Comparison of ENCODE assay signal across 18 cellular contexts in the genomic region with DNA sequence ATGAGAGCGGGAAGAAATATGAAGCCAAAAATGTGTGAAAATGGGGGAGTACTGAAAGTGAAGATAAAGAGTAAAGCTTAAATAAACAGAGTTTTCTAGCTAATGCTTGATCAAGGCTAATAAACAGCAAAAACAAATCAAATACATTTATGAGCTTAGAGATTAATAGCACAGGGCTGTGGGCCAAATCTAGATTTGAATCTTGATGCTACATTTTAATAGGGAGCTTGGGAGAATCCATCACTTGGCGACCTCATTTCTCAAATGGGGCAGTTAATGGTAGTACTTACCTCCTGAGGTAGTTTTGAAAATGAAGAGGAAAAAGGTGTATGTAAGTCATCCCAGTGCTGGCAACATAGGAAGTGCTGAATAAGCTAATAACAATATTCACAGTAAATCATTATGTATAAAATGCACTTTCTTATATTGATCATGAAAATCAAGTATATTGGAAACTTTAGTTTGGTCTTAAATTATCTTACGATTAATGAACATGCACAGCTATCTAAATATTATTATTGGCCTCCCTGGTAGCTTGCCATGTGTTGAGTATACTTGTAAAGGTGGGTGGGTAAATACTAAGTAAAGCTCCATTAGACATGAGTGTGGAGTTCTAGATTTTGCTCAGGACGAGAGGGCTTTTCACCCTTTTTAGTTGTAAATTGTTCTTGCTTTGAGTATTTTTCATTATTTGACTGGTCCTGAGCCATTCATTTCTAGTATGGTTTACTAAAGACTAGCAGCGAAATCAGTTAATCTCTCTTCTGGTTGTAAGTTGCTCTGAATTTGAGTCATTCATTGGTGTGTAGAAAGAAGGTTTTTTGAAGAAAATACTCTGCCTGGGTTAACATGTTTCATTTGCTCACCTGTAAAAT. TPM values are rescaled to one million over a fixed set of nuclear protein-coding genes. Genes with fewer than 3 reads are reported as not detected.
A peak's percentile ranks its signal among the peaks of the same experiment; 100 is the strongest.
DNase-seq lines count a peak whose midpoint lies in the region; ATAC-seq and TF ChIP-seq lines count a peak whose summit lies in the region.
"Had no signal": no experiment of that assay in that cellular context is flagged by ENCODE, and none has a peak within 500 bp of the region (broad histone marks: within the 10 kb centered on the region; RNA-seq: fewer than 3 reads in every experiment).

No MANE protein-coding gene starts in this region.

- in situ Hi-C loops in Caki2 (cut with HindIII; ENCODE audit: low pct_unique_long_range_greater_than_20kb, low sequenced_read_pairs) (no loop called here), IMR-90 (cut with MboI; ENCODE audit: low sequenced_read_pairs) (no loop called here)

- H2AFZ ChIP-seq in IMR-90 (replicated peaks; ENCODE audit: low read length, poor library complexity), result no peak overlapping the region

- TF ChIP-seq POLR2A in IMR-90 (IDR thresholded peaks at IDR 0.05; ENCODE audit: low read depth, low read length), result no peak

- H3K4me1 ChIP-seq in HEK293 (ENCODE audit: control insufficient read depth, insufficient read depth, low read length) (0 out of 2 replicates have a peak, but pooled peaks cover 3% of the 10 kb centered on the region), IMR-90 (ENCODE audit: control insufficient read depth, insufficient read depth, low read length) (peaks cover 5% of the 10 kb centered on the region)

- no peak overlapping the region for H2AK9ac ChIP-seq in IMR-90 (replicated peaks; ENCODE audit: low read depth, low read length, poor library complexity)

- BruUV-seq in IMR-90 (replicated peaks; lab: Mats Ljungman, UMichigan), result no TSS peak

- peaks cover 19% of the 10 kb centered on the region; the same call in 1 of the 2 replicates for H4K20me1 ChIP-seq in IMR-90 (ENCODE audit: insufficient read depth, low read length)

- H3K4me3 ChIP-seq in HEK293 (ENCODE audit: low read depth, low read length) (no peak overlapping the region), IMR-90 (ENCODE audit: insufficient read depth, low read depth, low read length) (no peak overlapping the region)
- H3K4me3 ChIP-seq: lower lobe of right lung, SJSA1, thoracic aorta had no signal

- no peak overlapping the region for H2BK5ac ChIP-seq in IMR-90 (ENCODE audit: low read depth, low read length, poor library complexity, severe bottlenecking)

- H3K9me3 ChIP-seq in HEK293 (ENCODE audit: control insufficient read depth, insufficient read depth, low read depth, low read length), result no peaks in the 10 kb centered on the region
- no peaks in the 10 kb centered on the region for H3K9me3 ChIP-seq in IMR-90 (ENCODE audit: control insufficient read depth, insufficient read depth, low read length)
- H3K9me3 ChIP-seq: heart left ventricle, lower lobe of right lung, SJSA1, thoracic aorta had no signal

- peaks cover 13 to 39% of the 10 kb centered on the region in 2 experiments for H3K79me1 ChIP-seq in IMR-90 (ENCODE audit: low read depth in 1 of 2, low read length in 2 of 2)

- no peak overlapping the region for H3K18ac ChIP-seq in IMR-90 (ENCODE audit: low read depth, low read length)

- DNase-seq in Caki2 (ENCODE audit: low read depth), result peak; percentile 70
- DNase-seq in IMR-90, result no peak
- DNase-seq in glomerular visceral epithelial cell (ENCODE audit: extremely low spot score), result peak; percentile 18
- no peak for DNase-seq in NK-92 (lab: John Stamatoyannopoulos, UW; ENCODE audit: unreplicated experiment)
- no peak for DNase-seq in HUDEP-2 (lab: John Stamatoyannopoulos, UW; ENCODE audit: unreplicated experiment in 76 of 76)
- DNase-seq in HCEC 1CT, result no peak
- DNase-seq: activated CD4-positive, alpha-beta memory T cell treated with anti-CD3 and anti-CD28 coated beads, Interleukin-2, amount 10 ng/mL, durations not matched to agents 7 days and 5 days; activated T-cell treated with anti-CD3 and anti-CD28 coated beads, Interleukin-2, amount 50 U/mL, for 4 hours; AML-193; heart left ventricle; lower lobe of right lung; NCI-H1694 had no signal

- H3K23ac ChIP-seq in IMR-90 (ENCODE audit: low read depth, low read length), result no peak overlapping the region

- no peak overlapping the region for H3K27ac ChIP-seq in HEK293 (ENCODE audit: extremely low read depth, low read depth, low read length)
- no peak overlapping the region for H3K27ac ChIP-seq in IMR-90 (ENCODE audit: insufficient read depth, low read length)
- H3K27ac ChIP-seq: heart left ventricle, lower lobe of right lung, SJSA1, thoracic aorta had no signal

- H3K56ac ChIP-seq in IMR-90 (ENCODE audit: extremely low read depth, insufficient read depth, low read length), result no peak overlapping the region

- CTCF ChIA-PET in HEK293 (lab: Yijun Ruan, JAX) (interaction anchor here (0.6 to 2.7 kb wide), 6 partner anchors 11 to 481 kb away, joined by 3 to 17 read pairs (median 3); no protein-coding TSS in a partner anchor), IMR-90 (lab: Yijun Ruan, JAX) (interaction anchor here (1.3 kb wide), 1 partner anchor 123 kb away, joined by 3 read pairs; no protein-coding TSS in a partner anchor)

- no peak overlapping the region for H3K14ac ChIP-seq in IMR-90 (replicated peaks; ENCODE audit: low read depth, low read length)

- no peak overlapping the region for H2AK5ac ChIP-seq in IMR-90 (ENCODE audit: low read depth, low read length)

- H4K91ac ChIP-seq in IMR-90 (ENCODE audit: insufficient read depth, low read depth, low read length), result no peak overlapping the region

- no peak for ATAC-seq in IMR-90 (ENCODE audit: low read depth)
- no peak for ATAC-seq in HG03135 (IDR thresholded peaks at IDR 0.05; ENCODE audit: unreplicated experiment)
- ATAC-seq: heart left ventricle; lower lobe of right lung; Panc1; stimulated activated memory B cell treated with anti-CD40 and anti-IgM and Interleukin-4, amounts not matched to agents 10 μg/mL and 1 μg/mL and 100 μg/mL, for 72 hours had no signal

- H4K8ac ChIP-seq in IMR-90 (ENCODE audit: low read depth in 2 of 2, low read length in 2 of 2), result no peak overlapping the region

- TF ChIP-seq RAD21 in IMR-90 (IDR thresholded peaks at IDR 0.05; ENCODE audit: low read length), result no peak

- POLR2A ChIA-PET in HEK293 (lab: Yijun Ruan, JAX) (no interaction called here), IMR-90 (lab: Charles Lee; ENCODE audit: unreplicated experiment) (interaction anchor here (0.5 to 1.4 kb wide), 2 partner anchors 80 to 1792 kb away, joined by 3 to 7 read pairs; no protein-coding TSS in a partner anchor)

- H3K36me3 ChIP-seq in HEK293 (ENCODE audit: control insufficient read depth in 2 of 2, insufficient read depth in 1 of 2, low read length in 2 of 2) (no peaks in the 10 kb centered on the region), IMR-90 (ENCODE audit: control insufficient read depth, insufficient read depth, low read length) (no peaks in the 10 kb centered on the region)
- H3K36me3 ChIP-seq: heart left ventricle, lower lobe of right lung, thoracic aorta had no signal

- H3K4me2 ChIP-seq in IMR-90 (ENCODE audit: low read depth, low read length), result no peak overlapping the region; the same call in 1 of the 2 replicates

- intact Hi-C loops in IMR-90 (cut with micrococcal nuclease), result no loop called here

- no peak overlapping the region for H4K5ac ChIP-seq in IMR-90 (ENCODE audit: low read depth, low read length)

- H3K9me1 ChIP-seq in IMR-90 (ENCODE audit: insufficient read depth, low read length), result peaks cover 4% of the 10 kb centered on the region; the same call in 1 of the 2 replicates

- TF ChIP-seq CTCF in HEK293 (tag by site-specific recombination; IDR thresholded peaks at IDR 0.05), result no peak
- no peak for TF ChIP-seq CTCF in IMR-90 (conservative IDR thresholded peaks at IDR 0.05; ENCODE audit: low read depth, low read length)

- no peaks in the 10 kb centered on the region for H3K27me3 ChIP-seq in IMR-90 (ENCODE audit: control insufficient read depth, insufficient read depth, low read length)
- H3K27me3 ChIP-seq: SJSA1 had no signal

- 100% methylated on average over 1 of the region's 5 CpGs; no CpG with 5 or more reads in 1 of the 2 experiments for WGBS in IMR-90 (ENCODE audit: extremely low coverage in 2 of 2, insufficient read length in 1 of 2), 2 experiments

- no peak overlapping the region for H2BK120ac ChIP-seq in IMR-90 (ENCODE audit: low read depth, low read length)

- no peak overlapping the region for H2BK15ac ChIP-seq in IMR-90 (ENCODE audit: low read depth, low read length)

- H3K9ac ChIP-seq in IMR-90 (ENCODE audit: low read depth, low read length), result no peak overlapping the region

- no peak overlapping the region for H3K4ac ChIP-seq in IMR-90 (ENCODE audit: low read depth, low read length)

- no peak overlapping the region for H2BK20ac ChIP-seq in IMR-90 (ENCODE audit: low read depth, low read length)

- dilution Hi-C loops in IMR-90 (cut with HindIII; ENCODE audit: low sequenced_read_pairs, unreplicated experiment), result no loop called here

TF ChIP-seq in IMR-90, 13 proteins besides CTCF, POLR2A, EP300 and RAD21 (continues in another document):
- TF ChIP-seq NFE2L2 (IDR thresholded peaks at IDR 0.05; ENCODE audit: low read depth, low read length), result no peak
- TF ChIP-seq CEBPB (IDR thresholded peaks at IDR 0.05; ENCODE audit: low read depth, low read length), result no peak
- TF ChIP-seq RCOR1 (IDR thresholded peaks at IDR 0.05; ENCODE audit: insufficient replicate concordance, low read length), result no peak
- TF ChIP-seq, protein P1, sequence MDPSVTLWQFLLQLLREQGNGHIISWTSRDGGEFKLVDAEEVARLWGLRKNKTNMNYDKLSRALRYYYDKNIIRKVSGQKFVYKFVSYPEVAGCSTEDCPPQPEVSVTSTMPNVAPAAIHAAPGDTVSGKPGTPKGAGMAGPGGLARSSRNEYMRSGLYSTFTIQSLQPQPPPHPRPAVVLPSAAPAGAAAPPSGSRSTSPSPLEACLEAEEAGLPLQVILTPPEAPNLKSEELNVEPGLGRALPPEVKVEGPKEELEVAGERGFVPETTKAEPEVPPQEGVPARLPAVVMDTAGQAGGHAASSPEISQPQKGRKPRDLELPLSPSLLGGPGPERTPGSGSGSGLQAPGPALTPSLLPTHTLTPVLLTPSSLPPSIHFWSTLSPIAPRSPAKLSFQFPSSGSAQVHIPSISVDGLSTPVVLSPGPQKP (IDR thresholded peaks at IDR 0.05; ENCODE audit: borderline replicate concordance, low read depth, low read length), result no peak
- TF ChIP-seq, protein P2, sequence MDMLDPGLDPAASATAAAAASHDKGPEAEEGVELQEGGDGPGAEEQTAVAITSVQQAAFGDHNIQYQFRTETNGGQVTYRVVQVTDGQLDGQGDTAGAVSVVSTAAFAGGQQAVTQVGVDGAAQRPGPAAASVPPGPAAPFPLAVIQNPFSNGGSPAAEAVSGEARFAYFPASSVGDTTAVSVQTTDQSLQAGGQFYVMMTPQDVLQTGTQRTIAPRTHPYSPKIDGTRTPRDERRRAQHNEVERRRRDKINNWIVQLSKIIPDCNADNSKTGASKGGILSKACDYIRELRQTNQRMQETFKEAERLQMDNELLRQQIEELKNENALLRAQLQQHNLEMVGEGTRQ (IDR thresholded peaks at IDR 0.05; ENCODE audit: low read depth, low read length), result no peak
- TF ChIP-seq BHLHE40 (IDR thresholded peaks at IDR 0.05; ENCODE audit: low read depth, low read length), result no peak
- TF ChIP-seq MAFK (IDR thresholded peaks at IDR 0.05; ENCODE audit: low read depth, low read length), result peak; percentile 63

RNA-seq across cellular contexts. Expression of a gene that starts 5.0 kb away (rescaled TPM):
- 91.3 and 105 TPM in 2 replicates for total RNA-seq in Caki2 (2014; rRNA removed; shearing (Covaris generic); ENCODE audit: low replicate concordance)
- total RNA-seq in IMR-90 (2012; rRNA removed), result 38.9 and 42.5 TPM in 2 replicates
- 5.1 and 5.7 TPM in 2 replicates for polyA plus RNA-seq in IMR-90 (2012; rRNA removed)
- polyA plus RNA-seq in IMR-90 (2012; cell fraction: cytosol; rRNA removed), result 2.4 and 3.0 TPM in 2 replicates
- polyA plus RNA-seq in IMR-90 (2012; cell fraction: nucleus; rRNA removed; ENCODE audit: low replicate concordance), result 1.6 and 8.7 TPM in 2 replicates
- total RNA-seq: activated T-cell treated with anti-CD3 and anti-CD28 coated beads, Interleukin-2, amount 50 U/mL, for 4 hours had no signal

Comparison
In these comparisons a context has a peak if more than half of its experiments do, and no peak if none do; other contexts are left out.
1. DNase-seq: peak in Caki2 (single experiment) and glomerular visceral epithelial cell (single experiment); none in IMR-90 (single experiment), NK-92 (single experiment), HUDEP-2 (0 of 76) and HCEC 1CT (single experiment).